29 cellular contexts compared by ENCODE assay signal in the genomic region with DNA sequence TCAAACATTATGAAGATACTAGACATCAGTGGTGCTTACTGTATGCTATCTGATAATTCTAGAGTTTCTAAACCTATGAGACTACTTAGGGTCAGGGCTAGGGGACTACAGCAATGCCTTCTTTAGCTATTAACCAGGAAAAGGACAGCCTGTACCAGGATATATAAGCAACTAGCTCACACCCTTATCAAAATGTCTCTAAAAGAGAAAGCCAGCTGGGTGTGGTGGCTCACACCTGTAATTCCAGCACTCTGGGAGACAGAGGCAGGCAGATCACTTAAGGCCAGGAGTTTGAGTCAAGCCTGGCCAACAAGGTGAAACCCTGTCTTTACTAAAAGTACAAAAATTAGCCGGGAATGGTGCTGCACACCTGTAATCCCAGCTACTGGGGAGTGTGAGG. TPM values are rescaled to one million over a fixed set of nuclear protein-coding genes. Genes with fewer than 3 reads are reported as not detected.
"Had no signal": no experiment of that assay in that cellular context is flagged by ENCODE, and none has a peak within 500 bp of the region (broad histone marks: within the 10 kb centered on the region; RNA-seq: fewer than 3 reads in every experiment).

No MANE protein-coding gene starts in this region.

- H3K27me3 ChIP-seq: ascending aorta, cardiac muscle cell had no signal

- H3K27ac ChIP-seq: ascending aorta, cardiac muscle cell, VCaP had no signal

- H3K4me1 ChIP-seq: ascending aorta had no signal

- H3K4me3 ChIP-seq: ascending aorta, cardiac muscle cell had no signal

- ATAC-seq: activated CD8-positive, alpha-beta memory T cell treated with anti-CD3 and anti-CD28 coated beads, Interleukin-2, amount 10 ng/mL, durations not matched to agents 7 days and 5 days; activated CD8-positive, alpha-beta T cell treated with anti-CD3 and anti-CD28 coated beads, Interleukin-2, amount 10 ng/mL, durations not matched to agents 7 days and 5 days; activated naive CD8-positive, alpha-beta T cell treated with anti-CD3 and anti-CD28 coated beads, Interleukin-2, amount 50 U/mL, for 24 hours had no signal

- DNase-seq: activated B cell treated with CpG ODN at 0.5 μM for 24 hours; activated CD4-positive, alpha-beta memory T cell treated with anti-CD3 and anti-CD28 coated beads, Interleukin-2, amount 10 ng/mL, durations not matched to agents 7 days and 5 days; activated CD4-positive, alpha-beta T cell treated with anti-CD3 and anti-CD28 coated beads for 48 hours; activated CD4-positive, alpha-beta T cell treated with anti-CD3 and anti-CD28 coated beads, Interleukin-2, amount 10 ng/mL, durations not matched to agents 7 days and 5 days; activated CD4-positive, alpha-beta T cell treated with anti-CD3 and anti-CD28 coated beads, Interleukin-2, amount 50 U/mL, for 48 hours; activated CD4-positive, CD25-positive, alpha-beta regulatory T cell treated with anti-CD3 and anti-CD28 coated beads, Interleukin-2, amount 50 U/mL, for 72 hours; activated CD8-positive, alpha-beta memory T cell treated with anti-CD3 and anti-CD28 coated beads for 24 hours; activated CD8-positive, alpha-beta memory T cell treated with anti-CD3 and anti-CD28 coated beads, Interleukin-2, amount 10 ng/mL, durations not matched to agents 7 days and 5 days; activated CD8-positive, alpha-beta memory T cell treated with anti-CD3 and anti-CD28 coated beads, Interleukin-2, amount 50 U/mL, for 48 hours; activated CD8-positive, alpha-beta T cell treated with anti-CD3 and anti-CD28 coated beads, Interleukin-2, amount 10 ng/mL, durations not matched to agents 7 days and 5 days; activated effector memory CD4-positive, alpha-beta T cell treated with Interleukin-2 at 50 U/mL for 16 hours; activated gamma-delta T cell; activated naive CD4-positive, alpha-beta T cell treated with anti-CD3 and anti-CD28 coated beads, Interleukin-2, amount 10 ng/mL, durations not matched to agents 7 days and 5 days; activated naive CD4-positive, alpha-beta T cell treated with Interleukin-2 at 50 U/mL for 16 hours; activated naive CD8-positive, alpha-beta T cell treated with anti-CD3 and anti-CD28 coated beads, Interleukin-2, amount 10 ng/mL, durations not matched to agents 7 days and 5 days; activated naive CD8-positive, alpha-beta T cell treated with anti-CD3 and anti-CD28 coated beads, Interleukin-2, amount 50 U/mL, for 24 hours; activated T-cell treated with anti-CD3 and anti-CD28 coated beads, Interleukin-2, amount 50 U/mL, for 24 hours; activated T-cell treated with anti-CD3 and anti-CD28 coated beads, Interleukin-2, amount 50 U/mL, for 48 hours; amygdala; anterior cingulate cortex; central memory CD4-positive, alpha-beta T cell; SW 1271; T-helper 1 cell; T-helper 2 cell; T-helper 9 cell had no signal

- H3K9me3 ChIP-seq: ascending aorta had no signal

RNA-seq across cellular contexts. Expression of gene PLEKHB1, which starts 58.7 kb away (rescaled TPM):
- total RNA-seq: bronchial epithelial cell had no signal
